In the genomic region with DNA sequence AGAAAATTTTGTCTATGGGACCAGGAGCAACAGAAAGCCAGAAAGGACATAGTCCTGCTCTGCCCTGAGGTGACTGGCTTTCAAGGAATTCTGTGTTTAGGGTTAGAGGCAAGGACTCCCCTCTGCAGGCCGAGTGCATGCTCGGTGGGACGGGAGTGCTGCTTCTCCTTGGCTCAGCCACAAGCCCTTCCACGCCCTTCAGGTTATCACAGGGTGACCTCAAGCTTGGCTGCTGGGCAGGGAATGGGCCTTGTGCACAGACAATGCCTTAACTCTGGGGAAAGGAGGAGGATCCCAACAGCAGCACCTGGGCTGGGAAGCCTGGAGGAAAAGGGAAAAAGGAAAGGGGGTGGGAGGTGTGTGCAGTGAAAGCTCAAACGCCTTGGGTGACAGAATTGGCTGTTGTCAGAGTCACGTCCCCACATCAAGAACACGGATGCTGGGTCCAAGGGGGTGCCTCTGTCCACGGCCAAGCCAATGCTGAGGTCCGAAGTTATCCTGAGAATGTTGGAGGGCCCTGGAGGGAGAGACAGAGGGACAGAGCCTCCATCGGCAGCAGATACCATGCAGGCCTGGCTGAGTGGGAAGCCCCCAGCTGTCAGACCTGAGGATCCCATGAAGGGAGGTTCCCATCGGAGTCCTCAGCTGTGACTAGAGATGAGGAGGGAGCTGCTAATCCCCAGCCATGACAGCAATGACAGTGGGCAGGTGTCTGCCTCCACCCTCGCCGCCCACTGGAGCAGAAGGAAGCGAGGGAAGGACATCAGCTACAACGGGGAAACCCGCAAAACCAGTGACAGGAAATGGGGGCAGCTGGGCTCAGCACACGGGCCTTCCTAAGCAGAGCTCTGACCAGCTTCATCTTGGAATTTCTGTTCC, we compare ENCODE assay signal across 11 cellular contexts. TPM values are rescaled to one million over a fixed set of nuclear protein-coding genes. Genes with fewer than 3 reads are reported as not detected.
A peak's percentile ranks its signal among the peaks of the same experiment; 100 is the strongest.
DNase-seq lines count a peak whose midpoint lies in the region; ATAC-seq and TF ChIP-seq lines count a peak whose summit lies in the region.
"Had no signal": no experiment of that assay in that cellular context is flagged by ENCODE, and none has a peak within 500 bp of the region (broad histone marks: within the 10 kb centered on the region; RNA-seq: fewer than 3 reads in every experiment).

No MANE protein-coding gene starts in this region.

- ATAC-seq in GM21717 (IDR thresholded peaks at IDR 0.05; ENCODE audit: unreplicated experiment), result peak; percentile 43
- ATAC-seq in GM21526 (IDR thresholded peaks at IDR 0.05; ENCODE audit: low FRiP score, unreplicated experiment), result no peak
- no peak for ATAC-seq in HG02870 (IDR thresholded peaks at IDR 0.05; ENCODE audit: unreplicated experiment)

- no peaks in the 10 kb centered on the region for H3K36me3 ChIP-seq in H7 (replicated peaks; ENCODE audit: control insufficient read depth, insufficient read depth, low read length)

- peaks cover 42% of the 10 kb centered on the region for H3K4me1 Mint-ChIP-seq in activated naive CD4-positive, alpha-beta T cell treated with anti-CD3 and anti-CD28 coated beads, Interleukin-2, amount 10 ng/mL, durations not matched to agents 7 days and 5 days
- H3K4me1 Mint-ChIP-seq in nephron, result peaks cover 61% of the 10 kb centered on the region

- CTCF ChIA-PET in GM10248 (lab: Yijun Ruan, JAX), result interaction anchor here (0.7 to 11.9 kb wide), 8 partner anchors 9 to 138 kb away, joined by 3 to 114 read pairs (median 5); a partner anchor contains a TSS
- CTCF ChIA-PET in activated naive CD4-positive, alpha-beta T cell treated with anti-CD3 and anti-CD28 coated beads, Interleukin-2, amount 10 ng/mL, durations not matched to agents 7 days and 5 days (lab: Charles Lee), result interaction anchor here (0.7 to 9.3 kb wide), 8 partner anchors 9 to 191 kb away, joined by 3 to 158 read pairs (median 4); a partner anchor contains a TSS

- no peak overlapping the region for H3K4me3 Mint-ChIP-seq in activated naive CD4-positive, alpha-beta T cell treated with anti-CD3 and anti-CD28 coated beads, Interleukin-2, amount 10 ng/mL, durations not matched to agents 7 days and 5 days
- peak overlapping the region in 2 of 3 experiments; percentile 43 to 50 for H3K4me3 Mint-ChIP-seq in nephron
- H3K4me3 Mint-ChIP-seq: dendritic cell treated with granulocyte-macrophage colony-stimulating factor and Interleukin-4, amounts not matched to agents 40 ng/mL and 50 ng/mL, for 4 days had no signal

- H3K27me3 ChIP-seq in H7 (ENCODE audit: control insufficient read depth, insufficient read depth, low read length), result no peaks in the 10 kb centered on the region

- DNase-seq in GM10248 (ENCODE audit: extremely low spot score), result peak; percentile 58
- DNase-seq in activated naive CD4-positive, alpha-beta T cell treated with anti-CD3 and anti-CD28 coated beads, Interleukin-2, amount 10 ng/mL, durations not matched to agents 7 days and 5 days, result peak; percentile 34
- DNase-seq in OCI-M2 (lab: John Stamatoyannopoulos, UW; ENCODE audit: unreplicated experiment), result no peak
- DNase-seq in H7, result no peak
- DNase-seq: activated CD4-positive, CD25-positive, alpha-beta regulatory T cell had no signal

- POLR2A ChIA-PET in GM10248 (lab: Yijun Ruan, JAX), result no interaction called here

- H3K27ac Mint-ChIP-seq in activated naive CD4-positive, alpha-beta T cell treated with anti-CD3 and anti-CD28 coated beads, Interleukin-2, amount 10 ng/mL, durations not matched to agents 7 days and 5 days, result peak overlapping the region; percentile 33
- peak overlapping the region; percentile 56 to 96 (median 95) for H3K27ac Mint-ChIP-seq in nephron
- H3K27ac Mint-ChIP-seq: dendritic cell treated with granulocyte-macrophage colony-stimulating factor and Interleukin-4, amounts not matched to agents 40 ng/mL and 50 ng/mL, for 4 days had no signal

- peaks cover 34% of the 10 kb centered on the region for H3K27me3 Mint-ChIP-seq in activated naive CD4-positive, alpha-beta T cell treated with anti-CD3 and anti-CD28 coated beads, Interleukin-2, amount 10 ng/mL, durations not matched to agents 7 days and 5 days
- H3K27me3 Mint-ChIP-seq in nephron (ENCODE audit: low read depth), result peaks cover 14% of the 10 kb centered on the region

- H3K36me3 Mint-ChIP-seq in activated naive CD4-positive, alpha-beta T cell treated with anti-CD3 and anti-CD28 coated beads, Interleukin-2, amount 10 ng/mL, durations not matched to agents 7 days and 5 days, result no peaks in the 10 kb centered on the region
- H3K36me3 Mint-ChIP-seq in nephron (ENCODE audit: low read depth), result no peaks in the 10 kb centered on the region

- no peak overlapping the region for H3K4me3 ChIP-seq in H7 (ENCODE audit: insufficient read depth, low read depth, low read length)

- TF ChIP-seq CTCF in GM10248 (IDR thresholded peaks at IDR 0.05; ENCODE audit: control extremely low read depth, extremely low read depth, low read depth, missing control alignments), result no peak
- TF ChIP-seq CTCF in nephron (IDR thresholded peaks at IDR 0.05; ENCODE audit: unreplicated experiment in 3 of 3), result no peak

- no peaks in the 10 kb centered on the region for H3K9me3 Mint-ChIP-seq in activated naive CD4-positive, alpha-beta T cell treated with anti-CD3 and anti-CD28 coated beads, Interleukin-2, amount 10 ng/mL, durations not matched to agents 7 days and 5 days
- H3K9me3 Mint-ChIP-seq in nephron, result no peaks in the 10 kb centered on the region
- H3K9me3 Mint-ChIP-seq: dendritic cell treated with granulocyte-macrophage colony-stimulating factor and Interleukin-4, amounts not matched to agents 40 ng/mL and 50 ng/mL, for 4 days had no signal

RNA-seq across cellular contexts. Expression of a gene that starts 32.5 kb away (rescaled TPM):
- 0.17 and 0.26 TPM in 2 replicates for total RNA-seq in H7 (2014; rRNA removed; shearing (Covaris generic))
- total RNA-seq: NCI-H460 had no signal

Comparison
In these comparisons a context has a peak if more than half of its experiments do, and no peak if none do; other contexts are left out.
1. DNase-seq: peak in GM10248 (single experiment) and activated naive CD4-positive, alpha-beta T cell treated with anti-CD3 and anti-CD28 coated beads, Interleukin-2, amount 10 ng/mL, durations not matched to agents 7 days and 5 days (single experiment); none in OCI-M2 (single experiment) and H7 (single experiment).